In the genomic region with DNA sequence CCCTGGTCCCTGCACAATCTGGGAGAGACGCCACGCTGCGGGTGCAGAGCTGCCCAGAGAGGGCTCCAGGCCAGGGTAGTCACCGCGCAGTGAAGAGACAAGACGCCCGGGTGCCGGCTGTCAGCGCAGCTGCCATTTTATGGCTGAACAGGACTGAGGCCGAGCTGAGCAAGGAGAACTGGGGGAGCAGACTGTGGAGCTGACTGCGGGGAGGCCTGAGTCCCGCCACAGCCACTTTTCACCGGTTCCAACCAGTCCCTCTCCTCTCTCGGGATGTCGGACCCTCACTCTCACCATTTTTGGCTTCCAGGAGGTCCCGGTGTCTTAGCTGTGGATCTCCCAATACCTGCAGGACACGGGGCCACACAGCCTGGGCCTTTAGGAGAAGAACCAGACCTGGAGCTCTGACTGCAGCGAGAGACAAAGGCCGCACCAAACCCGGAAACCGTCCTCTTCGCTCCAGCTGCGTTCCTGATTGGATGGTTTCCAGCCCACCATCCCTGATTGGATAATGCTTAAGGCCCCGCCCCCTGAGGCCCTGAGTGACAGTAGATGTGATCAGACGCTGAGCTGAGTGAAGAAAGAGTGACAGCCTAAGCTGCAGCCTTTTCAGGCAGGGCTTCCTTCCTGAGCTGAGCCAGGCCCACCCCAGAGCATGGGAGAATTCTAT, we compare ENCODE assay signal across 1 cellular context.
TF ChIP-seq lines count a peak whose summit lies in the region.

A gene (minus strand): TSS at position 422 of the 670 bp plus-strand sequence. CDS start 125 bp downstream, at position 297.

TF ChIP-seq in HepG2, 621 proteins besides CTCF, POLR2A, EP300 and RAD21 (continued from another document):
- TF ChIP-seq, protein P1, sequence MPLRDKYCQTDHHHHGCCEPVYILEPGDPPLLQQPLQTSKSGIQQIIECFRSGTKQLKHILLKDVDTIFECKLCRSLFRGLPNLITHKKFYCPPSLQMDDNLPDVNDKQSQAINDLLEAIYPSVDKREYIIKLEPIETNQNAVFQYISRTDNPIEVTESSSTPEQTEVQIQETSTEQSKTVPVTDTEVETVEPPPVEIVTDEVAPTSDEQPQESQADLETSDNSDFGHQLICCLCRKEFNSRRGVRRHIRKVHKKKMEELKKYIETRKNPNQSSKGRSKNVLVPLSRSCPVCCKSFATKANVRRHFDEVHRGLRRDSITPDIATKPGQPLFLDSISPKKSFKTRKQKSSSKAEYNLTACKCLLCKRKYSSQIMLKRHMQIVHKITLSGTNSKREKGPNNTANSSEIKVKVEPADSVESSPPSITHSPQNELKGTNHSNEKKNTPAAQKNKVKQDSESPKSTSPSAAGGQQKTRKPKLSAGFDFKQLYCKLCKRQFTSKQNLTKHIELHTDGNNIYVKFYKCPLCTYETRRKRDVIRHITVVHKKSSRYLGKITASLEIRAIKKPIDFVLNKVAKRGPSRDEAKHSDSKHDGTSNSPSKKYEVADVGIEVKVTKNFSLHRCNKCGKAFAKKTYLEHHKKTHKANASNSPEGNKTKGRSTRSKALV (CRISPR knock-in tag; IDR thresholded peaks at IDR 0.05): no peak
- TF ChIP-seq ZBTB3 (CRISPR knock-in tag; IDR thresholded peaks at IDR 0.05; ENCODE audit: borderline replicate concordance, low read depth) (no peak), ZMYM4 (CRISPR knock-in tag; IDR thresholded peaks at IDR 0.05) (peak; percentile 80), RBFOX2 (IDR thresholded peaks at IDR 0.05; ENCODE audit: low read depth, low read length) (0 out of 2 replicates have a peak, but pooled peaks have one; percentile 38), ZNF136 (CRISPR knock-in tag; IDR thresholded peaks at IDR 0.05; ENCODE audit: low read depth) (no peak), ZFY (CRISPR knock-in tag; IDR thresholded peaks at IDR 0.05) (peak; percentile 88), YEATS2 (CRISPR knock-in tag; IDR thresholded peaks at IDR 0.05; ENCODE audit: borderline replicate concordance) (no peak), RBAK (CRISPR knock-in tag; IDR thresholded peaks at IDR 0.05) (no peak), JUN (CRISPR knock-in tag; IDR thresholded peaks at IDR 0.05) (no peak), TMF1 (CRISPR knock-in tag; IDR thresholded peaks at IDR 0.05; ENCODE audit: low read depth) (no peak), SALL1 (CRISPR knock-in tag; IDR thresholded peaks at IDR 0.05) (peak; percentile 55), ZSCAN29 (CRISPR knock-in tag; conservative IDR thresholded peaks at IDR 0.05) (no peak), PHF5A (CRISPR knock-in tag; IDR thresholded peaks at IDR 0.05; ENCODE audit: low read depth, unreplicated experiment) (no peak), SP1 (IDR thresholded peaks at IDR 0.05) (no peak), SP1 (CRISPR knock-in tag; IDR thresholded peaks at IDR 0.05) (peak; percentile 59; the same call in 1 of the 2 replicates), PHF8 (CRISPR knock-in tag; IDR thresholded peaks at IDR 0.05) (peak; percentile 79), GABPB1 (CRISPR knock-in tag; IDR thresholded peaks at IDR 0.05) (peak; percentile 74), ZSCAN31 (CRISPR knock-in tag; IDR thresholded peaks at IDR 0.05; ENCODE audit: low read depth) (0 out of 2 replicates have a peak, but pooled peaks have one; percentile 52)
- TF ChIP-seq, protein P2, sequence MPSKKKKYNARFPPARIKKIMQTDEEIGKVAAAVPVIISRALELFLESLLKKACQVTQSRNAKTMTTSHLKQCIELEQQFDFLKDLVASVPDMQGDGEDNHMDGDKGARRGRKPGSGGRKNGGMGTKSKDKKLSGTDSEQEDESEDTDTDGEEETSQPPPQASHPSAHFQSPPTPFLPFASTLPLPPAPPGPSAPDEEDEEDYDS (CRISPR knock-in tag; IDR thresholded peaks at IDR 0.05): peak; percentile 70
- TF ChIP-seq, protein P3, sequence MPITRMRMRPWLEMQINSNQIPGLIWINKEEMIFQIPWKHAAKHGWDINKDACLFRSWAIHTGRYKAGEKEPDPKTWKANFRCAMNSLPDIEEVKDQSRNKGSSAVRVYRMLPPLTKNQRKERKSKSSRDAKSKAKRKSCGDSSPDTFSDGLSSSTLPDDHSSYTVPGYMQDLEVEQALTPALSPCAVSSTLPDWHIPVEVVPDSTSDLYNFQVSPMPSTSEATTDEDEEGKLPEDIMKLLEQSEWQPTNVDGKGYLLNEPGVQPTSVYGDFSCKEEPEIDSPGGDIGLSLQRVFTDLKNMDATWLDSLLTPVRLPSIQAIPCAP (CRISPR knock-in tag; IDR thresholded peaks at IDR 0.05; ENCODE audit: low read depth): no peak
- TF ChIP-seq, protein P4, sequence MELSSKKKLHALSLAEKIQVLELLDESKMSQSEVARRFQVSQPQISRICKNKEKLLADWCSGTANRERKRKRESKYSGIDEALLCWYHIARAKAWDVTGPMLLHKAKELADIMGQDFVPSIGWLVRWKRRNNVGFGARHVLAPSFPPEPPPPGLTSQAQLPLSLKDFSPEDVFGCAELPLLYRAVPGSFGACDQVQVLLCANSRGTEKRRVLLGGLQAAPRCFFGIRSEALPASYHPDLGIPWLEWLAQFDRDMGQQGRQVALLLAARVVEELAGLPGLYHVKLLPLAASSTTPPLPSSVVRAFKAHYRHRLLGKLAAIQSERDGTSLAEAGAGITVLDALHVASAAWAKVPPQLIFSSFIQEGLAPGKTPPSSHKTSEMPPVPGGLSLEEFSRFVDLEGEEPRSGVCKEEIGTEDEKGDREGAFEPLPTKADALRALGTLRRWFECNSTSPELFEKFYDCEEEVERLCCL (CRISPR knock-in tag; IDR thresholded peaks at IDR 0.05; ENCODE audit: borderline replicate concordance): no peak
- TF ChIP-seq, protein P5, sequence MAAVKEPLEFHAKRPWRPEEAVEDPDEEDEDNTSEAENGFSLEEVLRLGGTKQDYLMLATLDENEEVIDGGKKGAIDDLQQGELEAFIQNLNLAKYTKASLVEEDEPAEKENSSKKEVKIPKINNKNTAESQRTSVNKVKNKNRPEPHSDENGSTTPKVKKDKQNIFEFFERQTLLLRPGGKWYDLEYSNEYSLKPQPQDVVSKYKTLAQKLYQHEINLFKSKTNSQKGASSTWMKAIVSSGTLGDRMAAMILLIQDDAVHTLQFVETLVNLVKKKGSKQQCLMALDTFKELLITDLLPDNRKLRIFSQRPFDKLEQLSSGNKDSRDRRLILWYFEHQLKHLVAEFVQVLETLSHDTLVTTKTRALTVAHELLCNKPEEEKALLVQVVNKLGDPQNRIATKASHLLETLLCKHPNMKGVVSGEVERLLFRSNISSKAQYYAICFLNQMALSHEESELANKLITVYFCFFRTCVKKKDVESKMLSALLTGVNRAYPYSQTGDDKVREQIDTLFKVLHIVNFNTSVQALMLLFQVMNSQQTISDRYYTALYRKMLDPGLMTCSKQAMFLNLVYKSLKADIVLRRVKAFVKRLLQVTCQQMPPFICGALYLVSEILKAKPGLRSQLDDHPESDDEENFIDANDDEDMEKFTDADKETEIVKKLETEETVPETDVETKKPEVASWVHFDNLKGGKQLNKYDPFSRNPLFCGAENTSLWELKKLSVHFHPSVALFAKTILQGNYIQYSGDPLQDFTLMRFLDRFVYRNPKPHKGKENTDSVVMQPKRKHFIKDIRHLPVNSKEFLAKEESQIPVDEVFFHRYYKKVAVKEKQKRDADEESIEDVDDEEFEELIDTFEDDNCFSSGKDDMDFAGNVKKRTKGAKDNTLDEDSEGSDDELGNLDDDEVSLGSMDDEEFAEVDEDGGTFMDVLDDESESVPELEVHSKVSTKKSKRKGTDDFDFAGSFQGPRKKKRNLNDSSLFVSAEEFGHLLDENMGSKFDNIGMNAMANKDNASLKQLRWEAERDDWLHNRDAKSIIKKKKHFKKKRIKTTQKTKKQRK (IDR thresholded peaks at IDR 0.05; ENCODE audit: low read length): peak; percentile 44; the same call in 1 of the 2 replicates
- TF ChIP-seq, protein P6, sequence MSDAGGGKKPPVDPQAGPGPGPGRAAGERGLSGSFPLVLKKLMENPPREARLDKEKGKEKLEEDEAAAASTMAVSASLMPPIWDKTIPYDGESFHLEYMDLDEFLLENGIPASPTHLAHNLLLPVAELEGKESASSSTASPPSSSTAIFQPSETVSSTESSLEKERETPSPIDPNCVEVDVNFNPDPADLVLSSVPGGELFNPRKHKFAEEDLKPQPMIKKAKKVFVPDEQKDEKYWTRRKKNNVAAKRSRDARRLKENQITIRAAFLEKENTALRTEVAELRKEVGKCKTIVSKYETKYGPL (CRISPR knock-in tag; IDR thresholded peaks at IDR 0.05): no peak
- TF ChIP-seq, protein P7, sequence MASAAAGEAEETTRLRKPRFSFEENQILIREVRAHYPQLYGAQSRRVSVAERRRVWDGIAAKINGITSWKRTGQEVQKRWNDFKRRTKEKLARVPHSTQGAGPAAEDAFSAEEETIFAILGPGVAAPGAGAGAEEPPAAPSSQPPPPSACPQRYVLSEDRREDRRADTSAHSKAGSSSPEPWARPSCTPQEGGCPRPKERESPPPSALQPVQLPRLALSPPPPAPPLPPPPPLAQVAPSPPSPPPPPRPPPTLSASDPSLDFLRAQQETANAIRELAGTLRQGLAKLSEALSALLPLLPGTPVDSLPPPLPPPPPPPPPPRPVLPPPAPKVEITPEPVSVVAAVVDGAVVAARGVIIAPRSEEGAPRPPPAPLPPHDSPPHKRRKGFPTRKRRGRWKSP (CRISPR knock-in tag; IDR thresholded peaks at IDR 0.05): no peak
